Comparison of ENCODE assay signal across 8 cellular contexts in the genomic region with DNA sequence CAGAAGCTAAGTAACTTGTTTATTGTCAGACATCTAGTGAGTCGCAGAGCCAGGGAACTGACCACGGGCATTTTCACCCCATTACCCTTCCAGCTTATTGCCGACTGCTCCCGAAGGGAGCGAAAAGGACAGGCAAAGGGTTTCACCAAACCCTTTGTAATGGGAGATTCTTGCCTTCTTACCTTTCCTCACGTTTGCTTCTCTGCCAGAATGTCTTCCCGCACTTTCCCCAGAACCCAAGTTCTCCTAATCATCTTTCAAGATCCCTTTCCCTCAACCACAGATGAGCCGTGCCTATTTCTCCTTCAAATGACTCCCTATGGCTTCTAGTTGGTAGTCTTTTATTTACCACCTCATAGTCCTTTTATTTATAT. TPM values are rescaled to one million over a fixed set of nuclear protein-coding genes. Genes with fewer than 3 reads are reported as not detected.
DNase-seq lines count a peak whose midpoint lies in the region; ATAC-seq and TF ChIP-seq lines count a peak whose summit lies in the region.

No MANE protein-coding gene starts in this region.

- ATAC-seq in memory B cell (ENCODE audit: low read depth) = no peak
- ATAC-seq in omental fat pad (ENCODE audit: low FRiP score) = no peak
- no peak for ATAC-seq in GM21447 (IDR thresholded peaks at IDR 0.05; ENCODE audit: unreplicated experiment)
- no peak for ATAC-seq in activated CD4-positive, CD25-positive, alpha-beta regulatory T cell treated with anti-CD3 and anti-CD28 coated beads, Interleukin-2, amount 50 U/mL, for 24 hours

- TF ChIP-seq CTCF in AG10803 (conservative IDR thresholded peaks at IDR 0.05; ENCODE audit: low read length) (no peak), MCF 10A (IDR thresholded peaks at IDR 0.05; ENCODE audit: unreplicated experiment) (no peak), omental fat pad (IDR thresholded peaks at IDR 0.05) (no peak)

- H3K9ac ChIP-seq in HUES64 (ENCODE audit: low read depth, low read length) = peak overlapping the region; percentile 86

- H3K27ac Mint-ChIP-seq in MCF 10A (ENCODE audit: low read depth, unreplicated experiment) (peak overlapping the region; percentile 99), memory B cell (peak overlapping the region; percentile 96)

- no peaks in the 10 kb centered on the region for H3K9me3 Mint-ChIP-seq in MCF 10A (ENCODE audit: unreplicated experiment)
- H3K9me3 Mint-ChIP-seq in memory B cell = no peaks in the 10 kb centered on the region

- intact Hi-C loops in MCF 10A (cut with micrococcal nuclease) = loop anchor here (1.0 to 5.0 kb wide), 6 partner anchors 30 to 520 kb away; a partner anchor contains a TSS

- peak overlapping the region; percentile 62 for H3K4me3 ChIP-seq in AG10803 (ENCODE audit: low read length)
- peak overlapping the region; percentile 88 for H3K4me3 ChIP-seq in HUES64 (ENCODE audit: low read length)

- H3K27me3 ChIP-seq in HUES64 (ENCODE audit: insufficient read depth, low read length) = no peaks in the 10 kb centered on the region

- peak overlapping the region; percentile 100 for H3K4me3 Mint-ChIP-seq in MCF 10A (ENCODE audit: unreplicated experiment)
- peak overlapping the region; percentile 93 for H3K4me3 Mint-ChIP-seq in memory B cell

- H3K9me3 ChIP-seq in HUES64 (ENCODE audit: insufficient read depth, low read depth, low read length) = no peaks in the 10 kb centered on the region

- H3K4me1 Mint-ChIP-seq in MCF 10A (ENCODE audit: insufficient read depth, unreplicated experiment) (peaks cover 34% of the 10 kb centered on the region), memory B cell (peaks cover 31% of the 10 kb centered on the region)

- WGBS in HUES64 = under 1% methylated on average over 8 of the region's 8 CpGs

- H3K36me3 ChIP-seq in HUES64 (ENCODE audit: insufficient read depth, low read length) = peaks cover 39% of the 10 kb centered on the region

- peak overlapping the region; percentile 84 for H3K27ac ChIP-seq in HUES64 (ENCODE audit: low read depth, low read length)

- CTCF ChIA-PET in MCF 10A (lab: Yijun Ruan, JAX) = interaction anchor here (1.0 kb wide), 1 partner anchor 369 kb away, joined by 4 read pairs; no protein-coding TSS in a partner anchor

- BruUV-seq in MCF 10A (replicated peaks; lab: Mats Ljungman, UMichigan) = TSS peak; percentile 63

- no peak for DNase-seq in AG10803 (ENCODE audit: low read depth)
- DNase-seq in MCF 10A (ENCODE audit: unreplicated experiment) = peak; percentile 22
- DNase-seq in memory B cell (ENCODE audit: low spot score in 2 of 2) = peak in 1 of 2 donors; percentile 0
- DNase-seq in omental fat pad (ENCODE audit: low spot score) = no peak
- DNase-seq in stimulated activated CD4-positive, alpha-beta T cell treated with anti-CD3 and anti-CD28 coated beads, Interleukin-2, amount 100 ng/mL, for 24 hours = no peak

- peaks cover 15% of the 10 kb centered on the region; the same call in 1 of the 2 replicates for H3K4me1 ChIP-seq in HUES64 (ENCODE audit: insufficient read depth, low read length)

- no peaks in the 10 kb centered on the region for H3K27me3 Mint-ChIP-seq in MCF 10A (ENCODE audit: insufficient read depth, unreplicated experiment)
- no peaks in the 10 kb centered on the region for H3K27me3 Mint-ChIP-seq in memory B cell

- POLR2A ChIA-PET in MCF 10A (lab: Yijun Ruan, JAX) = interaction anchor here (0.6 to 4.8 kb wide), 20 partner anchors 10 to 607 kb away, joined by 3 to 131 read pairs (median 6); a partner anchor contains a TSS

- H3K36me3 Mint-ChIP-seq in MCF 10A (ENCODE audit: insufficient read depth, unreplicated experiment) (peaks cover 81% of the 10 kb centered on the region), memory B cell (peaks cover 9% of the 10 kb centered on the region)

RNA-seq across cellular contexts. Expression of a gene that starts 0.5 kb away (rescaled TPM):
- polyA plus RNA-seq in HUES64 (2013, experiment 1 of 2) = 96.8 TPM
- 96.0 TPM for polyA plus RNA-seq in HUES64 (2013, experiment 2 of 2)
- total RNA-seq in MCF 10A (2022) (348 and 419 TPM in 2 replicates), omental fat pad (10 to 100 TPM; 54.2 to 91.6 (median 63.6) TPM)

RNA-seq across cellular contexts. Expression of a gene that starts 30.8 kb away (rescaled TPM):
- polyA plus RNA-seq in HUES64 (2013, experiment 1 of 2) = 328 TPM
- polyA plus RNA-seq in HUES64 (2013, experiment 2 of 2) = 347 TPM
- 160 and 189 TPM in 2 replicates for total RNA-seq in MCF 10A (2022)
- total RNA-seq in omental fat pad = 10 to 100 TPM; 23.2 to 59.1 (median 29.0) TPM

RNA-seq across cellular contexts. Expression of a gene that starts 31.5 kb away (rescaled TPM):
- 54.8 TPM for polyA plus RNA-seq in HUES64 (2013, experiment 1 of 2)
- 54.0 TPM for polyA plus RNA-seq in HUES64 (2013, experiment 2 of 2)
- total RNA-seq in MCF 10A (2022) (35.0 and 47.0 TPM in 2 replicates), omental fat pad (10 to 100 TPM in 1 of 4 donors, 1 to 10 TPM in 3; 2.8 to 22.1 (median 5.5) TPM)

RNA-seq across cellular contexts. Expression of a gene that starts 38.7 kb away (rescaled TPM):
- polyA plus RNA-seq in HUES64 (2013, experiment 1 of 2) = 0.65 TPM
- 0.89 TPM for polyA plus RNA-seq in HUES64 (2013, experiment 2 of 2)
- 0.22 and 0.28 TPM in 2 replicates for total RNA-seq in MCF 10A (2022)
- under 1 TPM in 2 of 4 donors, not detected in 2; 0.12 to 0.19 TPM for total RNA-seq in omental fat pad
